18 cellular contexts compared by ENCODE assay signal in genomic region chr20:5737619-5737953, GRCh38. TPM values are rescaled to one million over a fixed set of nuclear protein-coding genes. Genes with fewer than 3 reads are reported as not detected.
DNase-seq lines count a peak whose midpoint lies in the region; ATAC-seq and TF ChIP-seq lines count a peak whose summit lies in the region.
"Had no signal": no experiment of that assay in that cellular context is flagged by ENCODE, and none has a peak within 500 bp of the region (broad histone marks: within the 10 kb centered on the region; RNA-seq: fewer than 3 reads in every experiment).

No MANE protein-coding gene starts in this region.

- H3K27ac ChIP-seq in Peyer's patch (peak overlapping the region; percentile 11 to 83 (median 44)), trophoblast cell (ENCODE audit: low read depth, low read length) (no peak overlapping the region)
- H3K27ac ChIP-seq in effector memory CD4-positive, alpha-beta T cell (ENCODE audit: insufficient read depth, low read length, poor library complexity, severe bottlenecking), result peak overlapping the region; percentile 58
- H3K27ac ChIP-seq: vagina had no signal

- no peak overlapping the region for H2BK12ac ChIP-seq in trophoblast cell (ENCODE audit: low read length)

- DNase-seq in activated naive CD4-positive, alpha-beta T cell treated with anti-CD3 and anti-CD28 coated beads, Interleukin-2, amount 50 U/mL, for 16 hours, result no peak
- no peak for DNase-seq in Peyer's patch
- DNase-seq in effector memory CD4-positive, alpha-beta T cell, result no peak
- no peak for DNase-seq in NOMO-1 treated with dmso at 0.1 percent for 144 hours (lab: John Stamatoyannopoulos, UW; ENCODE audit: unreplicated experiment)
- no peak for DNase-seq in GM03348 (ENCODE audit: low spot score)
- DNase-seq in trophoblast cell, result no peak
- DNase-seq: anterior cingulate cortex, GDM1, MV-4-11, NCI-H1930, NCI-H446, nucleus accumbens, right cardiac atrium had no signal

- TF ChIP-seq CTCF in Peyer's patch (IDR thresholded peaks at IDR 0.05), result no peak

- no peak for ATAC-seq in HG03457 (IDR thresholded peaks at IDR 0.05; ENCODE audit: unreplicated experiment)
- ATAC-seq: GM23338, right cardiac atrium, Right ventricle myocardium inferior had no signal

- H3K27me3 ChIP-seq in Peyer's patch (no peaks in the 10 kb centered on the region), trophoblast cell (ENCODE audit: insufficient read depth, low read length) (no peaks in the 10 kb centered on the region)
- no peaks in the 10 kb centered on the region for H3K27me3 ChIP-seq in effector memory CD4-positive, alpha-beta T cell (replicated peaks; ENCODE audit: control insufficient read depth, insufficient read depth, low read length, poor library complexity, severe bottlenecking)
- H3K27me3 ChIP-seq: vagina had no signal

- no peak overlapping the region for H3K4ac ChIP-seq in trophoblast cell (ENCODE audit: low read depth, low read length)

- no peak overlapping the region for H2AK5ac ChIP-seq in trophoblast cell (ENCODE audit: low read length)

- H3K4me1 Mint-ChIP-seq in activated naive CD4-positive, alpha-beta T cell treated with anti-CD3 and anti-CD28 coated beads, Interleukin-2, amount 50 U/mL, for 24 hours, result peaks cover 33% of the 10 kb centered on the region

- H3K79me1 ChIP-seq in trophoblast cell (ENCODE audit: low read length), result no peaks in the 10 kb centered on the region

- H4K91ac ChIP-seq in trophoblast cell (ENCODE audit: low read depth, low read length), result no peak overlapping the region

- H3K9me3 ChIP-seq in Peyer's patch (no peaks in the 10 kb centered on the region), trophoblast cell (ENCODE audit: insufficient read depth, low read depth, low read length) (no peaks in the 10 kb centered on the region)
- no peaks in the 10 kb centered on the region for H3K9me3 ChIP-seq in effector memory CD4-positive, alpha-beta T cell (ENCODE audit: control insufficient read depth, low read length)
- H3K9me3 ChIP-seq: vagina had no signal

- H3K9ac ChIP-seq in trophoblast cell (ENCODE audit: low read length), result no peak overlapping the region

- H3K4me3 Mint-ChIP-seq in activated naive CD4-positive, alpha-beta T cell treated with anti-CD3 and anti-CD28 coated beads, Interleukin-2, amount 50 U/mL, for 24 hours, result peak overlapping the region; percentile 69
- H3K4me3 Mint-ChIP-seq: GM23338 had no signal

- H3K4me3 ChIP-seq in Peyer's patch, result no peak overlapping the region
- no peak overlapping the region for H3K4me3 ChIP-seq in effector memory CD4-positive, alpha-beta T cell (ENCODE audit: insufficient read depth, low read depth, low read length, poor library complexity, severe bottlenecking)
- H3K4me3 ChIP-seq in trophoblast cell (ENCODE audit: low read depth, low read length), result no peak overlapping the region
- H3K4me3 ChIP-seq: GM23338, vagina had no signal

- H3K9me3 Mint-ChIP-seq in activated naive CD4-positive, alpha-beta T cell treated with anti-CD3 and anti-CD28 coated beads, Interleukin-2, amount 50 U/mL, for 24 hours, result no peaks in the 10 kb centered on the region
- H3K9me3 Mint-ChIP-seq: GM23338 had no signal

- no peak overlapping the region for H3K4me2 ChIP-seq in trophoblast cell (ENCODE audit: low read length)
- H3K4me2 ChIP-seq: GM23338 had no signal

- no peak overlapping the region for H4K8ac ChIP-seq in trophoblast cell (ENCODE audit: low read depth, low read length)

- no peak overlapping the region for H2BK5ac ChIP-seq in trophoblast cell (ENCODE audit: low read depth, low read length, poor library complexity)

- H3K27me3 Mint-ChIP-seq in activated naive CD4-positive, alpha-beta T cell treated with anti-CD3 and anti-CD28 coated beads, Interleukin-2, amount 50 U/mL, for 24 hours, result no peaks in the 10 kb centered on the region

- H2BK120ac ChIP-seq in trophoblast cell (ENCODE audit: insufficient read depth, low read length, poor library complexity), result no peak overlapping the region

- no peak overlapping the region for H3K18ac ChIP-seq in trophoblast cell (ENCODE audit: low read length)

- H3K36me3 Mint-ChIP-seq in activated naive CD4-positive, alpha-beta T cell treated with anti-CD3 and anti-CD28 coated beads, Interleukin-2, amount 50 U/mL, for 24 hours, result no peaks in the 10 kb centered on the region

- H4K12ac ChIP-seq in trophoblast cell (ENCODE audit: low read depth, low read length), result no peak overlapping the region

- H3K36me3 ChIP-seq in Peyer's patch (no peaks in the 10 kb centered on the region), trophoblast cell (ENCODE audit: control insufficient read depth in 1 of 2, insufficient read depth in 2 of 2, low read length in 2 of 2) (no peaks in the 10 kb centered on the region)
- no peaks in the 10 kb centered on the region for H3K36me3 ChIP-seq in effector memory CD4-positive, alpha-beta T cell (ENCODE audit: control insufficient read depth, insufficient read depth, low read length)
- H3K36me3 ChIP-seq: vagina had no signal

- peaks cover 0 to 21% (median 8%) of the 10 kb centered on the region in 4 donors for H3K4me1 ChIP-seq in Peyer's patch
- peaks cover 16% of the 10 kb centered on the region for H3K4me1 ChIP-seq in effector memory CD4-positive, alpha-beta T cell (ENCODE audit: control insufficient read depth, insufficient read depth, low read length, poor library complexity, severe bottlenecking)
- no peaks in the 10 kb centered on the region for H3K4me1 ChIP-seq in trophoblast cell (ENCODE audit: control insufficient read depth in 1 of 2, insufficient read depth in 2 of 2, low read length in 2 of 2)
- H3K4me1 ChIP-seq: vagina had no signal

- WGBS in trophoblast cell (ENCODE audit: extremely low coverage, insufficient coverage, insufficient read length), result no CpG with 5 or more reads among the region's 3 CpGs

- H3K23ac ChIP-seq in trophoblast cell (ENCODE audit: low read length), result no peak overlapping the region

- peak overlapping the region; percentile 59 for H3K27ac Mint-ChIP-seq in activated naive CD4-positive, alpha-beta T cell treated with anti-CD3 and anti-CD28 coated beads, Interleukin-2, amount 50 U/mL, for 24 hours
- H3K27ac Mint-ChIP-seq: GM23338 had no signal

- no peak for TF ChIP-seq POLR2A in Peyer's patch (IDR thresholded peaks at IDR 0.05)

- H2AFZ ChIP-seq in trophoblast cell (ENCODE audit: insufficient read depth, low read length, poor library complexity), result no peak overlapping the region

- H3K79me2 ChIP-seq in trophoblast cell (ENCODE audit: control insufficient read depth, insufficient read depth, low read length, poor library complexity), result no peaks in the 10 kb centered on the region

- no peak overlapping the region for H3K14ac ChIP-seq in trophoblast cell (ENCODE audit: low read length)

RNA-seq across cellular contexts. Expression of gene SHLD1, which starts 12.6 kb away (rescaled TPM):
- total RNA-seq in Peyer's patch, result 10 to 100 TPM in 3 of 4 donors, 1 to 10 TPM in 1; 8.4 to 15.5 (median 12.3) TPM
- polyA plus RNA-seq in trophoblast cell (2013), result 2.4 and 2.6 TPM in 2 replicates
